Comparison of ENCODE assay signal across 3 cellular contexts in genomic region chr13:95307507-95307906, GRCh38.
"Had no signal": no experiment of that assay in that cellular context is flagged by ENCODE, and none has a peak within 500 bp of the region (broad histone marks: within the 10 kb centered on the region; RNA-seq: fewer than 3 reads in every experiment).

No MANE protein-coding gene starts in this region.

- H3K4me3 ChIP-seq: GM12878 had no signal

- ATAC-seq: GM12878 had no signal

- DNase-seq: GDM1, GF-D8 had no signal
